28 cellular contexts compared by ENCODE assay signal in genomic region chr16:81284995-81285600, GRCh38. TPM values are rescaled to one million over a fixed set of nuclear protein-coding genes. Genes with fewer than 3 reads are reported as not detected.
"Had no signal": no experiment of that assay in that cellular context is flagged by ENCODE, and none has a peak within 500 bp of the region (broad histone marks: within the 10 kb centered on the region; RNA-seq: fewer than 3 reads in every experiment).

No MANE protein-coding gene starts in this region.

- DNase-seq: hippocampal formation; kidney glomerular epithelial cell; left cardiac atrium; left lung; lower lobe of right lung; mammary epithelial cell; mesenchymal stem cell; naive B cell; natural killer cell; ovary; retina; right cardiac atrium; sigmoid colon; small intestine; spleen; stimulated activated CD4-positive, alpha-beta T cell treated with anti-CD3 and anti-CD28 coated beads, Interleukin-4, amount 100 ng/mL, for 24 hours; stimulated activated naive CD4-positive, alpha-beta T cell; trophoblast cell; upper lobe of right lung had no signal

- H3K4me3 ChIP-seq: left lung, lower lobe of right lung, ovary, prostate gland, sigmoid colon, spleen, suprapubic skin, thoracic aorta, tibial artery, upper lobe of right lung had no signal

- FAIRE-seq: keratinocyte, small intestine, urothelium cell line had no signal

- H3K36me3 ChIP-seq: left lung, lower lobe of right lung, ovary, prostate gland, sigmoid colon, spleen, suprapubic skin, thoracic aorta, tibial artery, upper lobe of right lung had no signal

- H3K27me3 ChIP-seq: left lung, ovary, sigmoid colon, spleen, suprapubic skin, tibial artery, upper lobe of right lung had no signal

- H3K9me3 ChIP-seq: left lung, lower lobe of right lung, ovary, prostate gland, sigmoid colon, spleen, suprapubic skin, thoracic aorta, tibial artery, upper lobe of right lung had no signal

- H3K27ac ChIP-seq: left lung, lower lobe of right lung, ovary, prostate gland, sigmoid colon, spleen, suprapubic skin, thoracic aorta, tibial artery, upper lobe of right lung had no signal

- ATAC-seq: left cardiac atrium; left lung; lower lobe of right lung; natural killer cell; right cardiac atrium; stimulated activated effector memory CD8-positive, alpha-beta T cell treated with anti-CD3 and anti-CD28 coated beads, Interleukin-12 subunit alpha, Interleukin-12 subunit beta, amount 100 ng/mL, for 72 hours; upper lobe of right lung had no signal

- H3K4me1 ChIP-seq: left lung, lower lobe of right lung, prostate gland, sigmoid colon, spleen, suprapubic skin, tibial artery, upper lobe of right lung had no signal

RNA-seq across cellular contexts. Expression of gene BCO1, which starts 46.6 kb away (rescaled TPM):
- total RNA-seq: mammary epithelial cell, natural killer cell, right cardiac atrium, spleen, subcutaneous adipose tissue, thoracic aorta had no signal
- polyA plus RNA-seq: mammary epithelial cell, neural cell, right cardiac atrium, spleen had no signal
